In the genomic region with DNA sequence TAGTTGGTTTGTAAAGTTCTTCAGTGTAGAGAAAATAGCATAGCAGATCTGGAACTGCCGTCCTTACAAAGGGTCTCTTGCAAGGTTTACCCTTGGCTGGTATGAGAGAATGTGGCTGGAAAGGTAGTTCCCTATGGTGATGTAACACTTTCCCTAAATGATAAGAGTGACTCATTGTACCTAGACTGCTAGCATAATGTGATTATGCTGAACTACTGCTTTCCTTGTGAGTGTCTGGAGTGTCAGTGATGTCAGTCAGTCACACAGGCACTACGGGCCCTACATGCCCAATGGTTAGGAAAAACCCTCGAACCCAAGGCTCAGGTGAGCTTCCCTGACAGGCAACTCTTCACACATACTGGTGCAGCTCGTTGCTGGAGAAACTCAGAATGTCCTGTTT, we compare ENCODE assay signal across 24 cellular contexts. TPM values are rescaled to one million over a fixed set of nuclear protein-coding genes. Genes with fewer than 3 reads are reported as not detected.
DNase-seq lines count a peak whose midpoint lies in the region; ATAC-seq lines count a peak whose summit lies in the region.
"Had no signal": no experiment of that assay in that cellular context is flagged by ENCODE, and none has a peak within 500 bp of the region (broad histone marks: within the 10 kb centered on the region; RNA-seq: fewer than 3 reads in every experiment).

No MANE protein-coding gene starts in this region.

- H3K27me3 ChIP-seq in neuronal stem cell (ENCODE audit: control insufficient read depth in 3 of 3, insufficient read depth in 3 of 3, low read depth in 1 of 3, low read length in 3 of 3), result no peaks in the 10 kb centered on the region

- no CpG with 5 or more reads among the region's 4 CpGs for WGBS in neuronal stem cell (ENCODE audit: extremely low coverage in 2 of 2, insufficient read length in 2 of 2, insufficient replicate concordance in 1 of 2), 2 donors

- H3K27ac ChIP-seq in neuronal stem cell (replicated peaks; ENCODE audit: low read length), result no peak overlapping the region
- H3K27ac ChIP-seq: cardiac muscle cell, dorsolateral prefrontal cortex, gastrocnemius medialis, prostate gland had no signal

- H3K4me2 ChIP-seq in neuronal stem cell (ENCODE audit: insufficient read depth, low read length, poor library complexity, severe bottlenecking), result no peak overlapping the region

- peaks cover 7% of the 10 kb centered on the region for H3K9me3 Mint-ChIP-seq in activated T-helper 1 cell treated with anti-CD3 and anti-CD28 coated beads, Interleukin-12 subunit alpha, Interleukin-12 subunit beta, Interleukin-2, Interleukin-4 antibody, amounts not matched to agents 30 ng/mL and 10 ng/mL and 1 ng/mL, durations not matched to agents 14 hours and 24 hours and 36 hours
- H3K9me3 Mint-ChIP-seq: activated CD4-positive, alpha-beta memory T cell treated with anti-CD3 and anti-CD28 coated beads for 36 hours; activated T-cell treated with anti-CD3 and anti-CD28 coated beads, Interleukin-2, amount 50 U/mL, for 24 hours; IgD-negative memory B cell had no signal

- H3K36me3 Mint-ChIP-seq in activated T-helper 1 cell treated with anti-CD3 and anti-CD28 coated beads, Interleukin-12 subunit alpha, Interleukin-12 subunit beta, Interleukin-2, Interleukin-4 antibody, amounts not matched to agents 30 ng/mL and 10 ng/mL and 1 ng/mL, durations not matched to agents 14 hours and 24 hours and 36 hours (ENCODE audit: low read depth), result peaks cover 6% of the 10 kb centered on the region
- H3K36me3 Mint-ChIP-seq: activated CD4-positive, alpha-beta memory T cell treated with anti-CD3 and anti-CD28 coated beads for 36 hours had no signal

- H2BK12ac ChIP-seq in neuronal stem cell (ENCODE audit: low read length), result no peak overlapping the region

- no peak overlapping the region for H2BK120ac ChIP-seq in neuronal stem cell (ENCODE audit: low read depth, low read length)

- no peak overlapping the region for H2AFZ ChIP-seq in neuronal stem cell (ENCODE audit: low read length)

- no peak overlapping the region for H4K91ac ChIP-seq in neuronal stem cell (ENCODE audit: low read depth, low read length, poor library complexity)

- no peaks in the 10 kb centered on the region for H3K9me3 ChIP-seq in neuronal stem cell (replicated peaks in 1 of 2; ENCODE audit: control insufficient read depth in 2 of 2, insufficient read depth in 1 of 2, low read depth in 1 of 2, low read length in 2 of 2)
- H3K9me3 ChIP-seq: BE2C, gastrocnemius medialis, prostate gland had no signal

- H3K4me3 ChIP-seq in neuronal stem cell (ENCODE audit: low read length in 2 of 2), result no peak overlapping the region
- H3K4me3 ChIP-seq: cardiac muscle cell, dorsolateral prefrontal cortex, gastrocnemius medialis, prostate gland had no signal

- ATAC-seq in activated CD4-positive, CD25-positive, alpha-beta regulatory T cell treated with anti-CD3 and anti-CD28 coated beads, Interleukin-2, amount 50 U/mL, for 24 hours, result peak; percentile 32 to 70
- ATAC-seq in GM21786 (IDR thresholded peaks at IDR 0.05; ENCODE audit: unreplicated experiment) (peak; percentile 39), HG03457 (IDR thresholded peaks at IDR 0.05; ENCODE audit: unreplicated experiment) (no peak), GM18519 (IDR thresholded peaks at IDR 0.05; ENCODE audit: low FRiP score, unreplicated experiment) (no peak)
- ATAC-seq: gastrocnemius medialis had no signal

- no peak for DNase-seq in activated CD4-positive, CD25-positive, alpha-beta regulatory T cell (lab: John Stamatoyannopoulos, UW)
- DNase-seq in activated T-helper 1 cell treated with anti-CD3 and anti-CD28 coated beads, Interleukin-12 subunit alpha, Interleukin-12 subunit beta, Interleukin-2, Interleukin-4 antibody, amounts not matched to agents 30 ng/mL and 10 ng/mL and 1 ng/mL, durations not matched to agents 14 hours and 24 hours and 36 hours (ENCODE audit: low spot score), result no peak
- no peak for DNase-seq in neuronal stem cell (ENCODE audit: low spot score)
- no peak for DNase-seq in effector CD8-positive, alpha-beta T cell (lab: John Stamatoyannopoulos, UW)
- DNase-seq: activated CD4-positive, alpha-beta memory T cell treated with anti-CD3 and anti-CD28 coated beads for 36 hours; activated T-cell treated with anti-CD3 and anti-CD28 coated beads, Interleukin-2, amount 50 U/mL, for 24 hours; BE2C; dorsolateral prefrontal cortex; gastrocnemius medialis; H9; NCI-H1092; NCI-H2081 treated with DMSO at 0.1 percent for 48 hours; NCI-H526; T-helper 1 cell had no signal

- no peaks in the 10 kb centered on the region for H3K4me1 ChIP-seq in neuronal stem cell (ENCODE audit: control insufficient read depth in 2 of 2, insufficient read depth in 1 of 2, low read depth in 1 of 2, low read length in 2 of 2)
- H3K4me1 ChIP-seq: BE2C, gastrocnemius medialis, prostate gland had no signal

- H3K9ac ChIP-seq in neuronal stem cell (ENCODE audit: low read depth, low read length, poor library complexity), result no peak overlapping the region

- H3K18ac ChIP-seq in neuronal stem cell (ENCODE audit: low read length), result peak overlapping the region; percentile 15

- H3K4ac ChIP-seq in neuronal stem cell (ENCODE audit: low read length), result no peak overlapping the region

- H2BK5ac ChIP-seq in neuronal stem cell (ENCODE audit: low read length), result no peak overlapping the region

- H2AK5ac ChIP-seq in neuronal stem cell (ENCODE audit: low read depth, low read length), result peak overlapping the region; percentile 20

- H3K23ac ChIP-seq in neuronal stem cell (ENCODE audit: low read depth, low read length, poor library complexity), result no peak overlapping the region

- H3K27ac Mint-ChIP-seq in activated T-helper 1 cell treated with anti-CD3 and anti-CD28 coated beads, Interleukin-12 subunit alpha, Interleukin-12 subunit beta, Interleukin-2, Interleukin-4 antibody, amounts not matched to agents 30 ng/mL and 10 ng/mL and 1 ng/mL, durations not matched to agents 14 hours and 24 hours and 36 hours, result peak overlapping the region; percentile 15
- H3K27ac Mint-ChIP-seq: activated CD4-positive, alpha-beta memory T cell treated with anti-CD3 and anti-CD28 coated beads for 36 hours; activated T-cell treated with anti-CD3 and anti-CD28 coated beads, Interleukin-2, amount 50 U/mL, for 24 hours; H9; nephron had no signal

- no peaks in the 10 kb centered on the region for H3K79me1 ChIP-seq in neuronal stem cell (ENCODE audit: low read depth, low read length)

- no peak overlapping the region for H2BK15ac ChIP-seq in neuronal stem cell (ENCODE audit: low read length)

- no peaks in the 10 kb centered on the region for H3K36me3 ChIP-seq in neuronal stem cell (replicated peaks in 1 of 2; ENCODE audit: control insufficient read depth in 2 of 2, insufficient read depth in 2 of 2, low read length in 2 of 2)
- H3K36me3 ChIP-seq: BE2C, cardiac muscle cell, gastrocnemius medialis, prostate gland had no signal

- no peak overlapping the region for H3K14ac ChIP-seq in neuronal stem cell (ENCODE audit: low read length)

- peaks cover 10% of the 10 kb centered on the region for H3K27me3 Mint-ChIP-seq in activated T-helper 1 cell treated with anti-CD3 and anti-CD28 coated beads, Interleukin-12 subunit alpha, Interleukin-12 subunit beta, Interleukin-2, Interleukin-4 antibody, amounts not matched to agents 30 ng/mL and 10 ng/mL and 1 ng/mL, durations not matched to agents 14 hours and 24 hours and 36 hours (ENCODE audit: insufficient read depth)
- H3K27me3 Mint-ChIP-seq: activated T-cell treated with anti-CD3 and anti-CD28 coated beads, Interleukin-2, amount 50 U/mL, for 24 hours; IgD-negative memory B cell had no signal

- intact Hi-C loops in activated T-helper 1 cell treated with anti-CD3 and anti-CD28 coated beads, Interleukin-12 subunit alpha, Interleukin-12 subunit beta, Interleukin-2, Interleukin-4 antibody, amounts not matched to agents 30 ng/mL and 10 ng/mL and 1 ng/mL, durations not matched to agents 14 hours and 24 hours and 36 hours (cut with micrococcal nuclease), result loop anchor here (2.0 to 10.0 kb wide), 6 partner anchors 29 to 682 kb away; a partner anchor contains a TSS

- peak overlapping the region; percentile 68 for H4K8ac ChIP-seq in neuronal stem cell (ENCODE audit: low read depth, low read length)

- no peak overlapping the region for H3K4me3 Mint-ChIP-seq in activated T-helper 1 cell treated with anti-CD3 and anti-CD28 coated beads, Interleukin-12 subunit alpha, Interleukin-12 subunit beta, Interleukin-2, Interleukin-4 antibody, amounts not matched to agents 30 ng/mL and 10 ng/mL and 1 ng/mL, durations not matched to agents 14 hours and 24 hours and 36 hours
- H3K4me3 Mint-ChIP-seq: activated CD4-positive, alpha-beta memory T cell treated with anti-CD3 and anti-CD28 coated beads for 36 hours; activated T-cell treated with anti-CD3 and anti-CD28 coated beads, Interleukin-2, amount 50 U/mL, for 24 hours; H9; IgD-negative memory B cell; nephron had no signal

- H3K4me1 Mint-ChIP-seq in activated T-helper 1 cell treated with anti-CD3 and anti-CD28 coated beads, Interleukin-12 subunit alpha, Interleukin-12 subunit beta, Interleukin-2, Interleukin-4 antibody, amounts not matched to agents 30 ng/mL and 10 ng/mL and 1 ng/mL, durations not matched to agents 14 hours and 24 hours and 36 hours (ENCODE audit: low read depth), result peaks cover 70% of the 10 kb centered on the region

RNA-seq across cellular contexts. Expression of a gene that starts 28.5 kb away (rescaled TPM):
- 1.1 and 1.2 TPM in 2 replicates for total RNA-seq in activated T-helper 1 cell treated with anti-CD3 and anti-CD28 coated beads, Interleukin-12 subunit alpha, Interleukin-12 subunit beta, Interleukin-2, Interleukin-4 antibody, amounts not matched to agents 30 ng/mL and 10 ng/mL and 1 ng/mL, durations not matched to agents 14 hours and 24 hours and 36 hours
- not detected for polyA plus RNA-seq in neuronal stem cell (2013, experiment 1 of 2)
- not detected for polyA plus RNA-seq in neuronal stem cell (2013, experiment 2 of 2)
- total RNA-seq: A172, cardiac muscle cell, epithelial cell of proximal tubule, H9 had no signal
- polyA plus RNA-seq: cardiac muscle cell had no signal

Comparison
In these comparisons a context has a peak if more than half of its experiments do, and no peak if none do; other contexts are left out.
1. ATAC-seq: peak in activated CD4-positive, CD25-positive, alpha-beta regulatory T cell treated with anti-CD3 and anti-CD28 coated beads, Interleukin-2, amount 50 U/mL, for 24 hours (2 of 2) and GM21786 (single experiment); none in HG03457 (single experiment) and GM18519 (single experiment).